In genomic region chr14:54691525-54692260, GRCh38 we compare ENCODE assay signal across 8 cellular contexts.
A peak's percentile ranks its signal among the peaks of the same experiment; 100 is the strongest.
DNase-seq lines count a peak whose midpoint lies in the region; ATAC-seq and TF ChIP-seq lines count a peak whose summit lies in the region.

No MANE protein-coding gene starts in this region.

- DNase-seq in NCI-H2196 (lab: John Stamatoyannopoulos, UW; ENCODE audit: unreplicated experiment) = peak; percentile 45
- no peak for DNase-seq in NCI-H2196 treated with DMSO at 0.1 percent for 48 hours (lab: John Stamatoyannopoulos, UW; ENCODE audit: unreplicated experiment)
- peak in 3 of 5 donors; percentile 29 to 62 (median 34) for DNase-seq in T-helper 1 cell
- DNase-seq in brain microvascular endothelial cell = peak; percentile 66
- DNase-seq in immature natural killer cell = peak; percentile 29 to 48 (median 42)
- peak; percentile 86 for DNase-seq in spleen

- no peak overlapping the region for H3K4me2 ChIP-seq in Loucy (ENCODE audit: low read depth, low read length, poor library complexity, severe bottlenecking)

- TF ChIP-seq POLR2A in spleen (IDR thresholded peaks at IDR 0.05) = no peak

- no peak overlapping the region for H2AFZ ChIP-seq in Loucy (ENCODE audit: low read length)

- H3K4me1 Mint-ChIP-seq in immature natural killer cell = peaks cover 4 to 16% of the 10 kb centered on the region in 2 donors

- H3K79me2 ChIP-seq in Loucy (ENCODE audit: insufficient read depth, low read length) = no peaks in the 10 kb centered on the region

- H3K27me3 ChIP-seq in Loucy (ENCODE audit: insufficient read depth, low read length, poor library complexity, severe bottlenecking) (no peaks in the 10 kb centered on the region), brain microvascular endothelial cell (replicated peaks) (no peaks in the 10 kb centered on the region), spleen (replicated peaks in 1 of 7) (no peaks in the 10 kb centered on the region)

- H3K9me3 Mint-ChIP-seq in immature natural killer cell = peaks cover 0 to 2% (median 0%) of the 10 kb centered on the region in 6 donors

- H3F3A ChIP-seq in Loucy (ENCODE audit: low read depth) = no peaks in the 10 kb centered on the region

- H3K9me2 ChIP-seq in Loucy (replicated peaks; ENCODE audit: low read depth, low read length) = no peaks in the 10 kb centered on the region

- H3K27ac ChIP-seq in brain microvascular endothelial cell (no peak overlapping the region), spleen (peak overlapping the region in 3 of 8 donors; percentile 9 to 60 (median 17))

- 34 to 45% (median 39%) methylated on average over 5 of the region's 5 CpGs for WGBS in spleen, 5 donors

- H3K9me3 ChIP-seq in Loucy (ENCODE audit: insufficient read depth, low read depth, low read length) (no peaks in the 10 kb centered on the region), spleen (no peaks in the 10 kb centered on the region)

- H3K27ac Mint-ChIP-seq in immature natural killer cell = no peak overlapping the region

- in situ Hi-C loops in brain microvascular endothelial cell (cut with HindIII; ENCODE audit: low pct_ligation_motif_present, low sequenced_read_pairs) = no loop called here

- H3K4me3 ChIP-seq in Loucy (ENCODE audit: low read length, poor library complexity, severe bottlenecking) (no peak overlapping the region), brain microvascular endothelial cell (ENCODE audit: low read depth, low read length) (no peak overlapping the region), spleen (no peak overlapping the region)

- peaks cover 17 to 39% (median 19%) of the 10 kb centered on the region in 3 donors for H3K27me3 Mint-ChIP-seq in immature natural killer cell (ENCODE audit: low read depth in 3 of 3)

- TF ChIP-seq CTCF in Loucy (conservative IDR thresholded peaks at IDR 0.05; ENCODE audit: low read length) (peak; percentile 88), brain microvascular endothelial cell (IDR thresholded peaks at IDR 0.05; ENCODE audit: low read depth, low read length, missing control alignments) (peak; percentile 97), spleen (IDR thresholded peaks at IDR 0.05 in 8 of 11, conservative IDR thresholded peaks at IDR 0.05 in 3 of 11) (peak; percentile 45 to 86 (median 80))

- H3K4me1 ChIP-seq in Loucy (ENCODE audit: insufficient read depth, low read length, poor library complexity, severe bottlenecking) = no peaks in the 10 kb centered on the region
- peaks cover 0 to 20% (median 15%) of the 10 kb centered on the region in 6 donors for H3K4me1 ChIP-seq in spleen

- ATAC-seq in GM19328 (IDR thresholded peaks at IDR 0.05; ENCODE audit: unreplicated experiment) = no peak

- H3K4me3 Mint-ChIP-seq in immature natural killer cell = no peak overlapping the region

- no peaks in the 10 kb centered on the region for H3K36me3 Mint-ChIP-seq in immature natural killer cell

- H3K36me3 ChIP-seq in Loucy (ENCODE audit: insufficient read depth, low read length) (no peaks in the 10 kb centered on the region), brain microvascular endothelial cell (replicated peaks) (no peaks in the 10 kb centered on the region), spleen (no peaks in the 10 kb centered on the region)

- H4K20me1 ChIP-seq in Loucy (ENCODE audit: insufficient read depth, low read length, poor library complexity, severe bottlenecking) = no peaks in the 10 kb centered on the region

- intact Hi-C loops in spleen (cut with DNase I; ENCODE audit: low total_unique reads) = loop anchor here (5.0 kb wide), 1 partner anchor 124 kb away; the partner anchor contains the start of gene SAMD4A

- no peak overlapping the region for H3K9ac ChIP-seq in Loucy (ENCODE audit: low read depth, low read length, poor library complexity, severe bottlenecking)
